In the genomic region with DNA sequence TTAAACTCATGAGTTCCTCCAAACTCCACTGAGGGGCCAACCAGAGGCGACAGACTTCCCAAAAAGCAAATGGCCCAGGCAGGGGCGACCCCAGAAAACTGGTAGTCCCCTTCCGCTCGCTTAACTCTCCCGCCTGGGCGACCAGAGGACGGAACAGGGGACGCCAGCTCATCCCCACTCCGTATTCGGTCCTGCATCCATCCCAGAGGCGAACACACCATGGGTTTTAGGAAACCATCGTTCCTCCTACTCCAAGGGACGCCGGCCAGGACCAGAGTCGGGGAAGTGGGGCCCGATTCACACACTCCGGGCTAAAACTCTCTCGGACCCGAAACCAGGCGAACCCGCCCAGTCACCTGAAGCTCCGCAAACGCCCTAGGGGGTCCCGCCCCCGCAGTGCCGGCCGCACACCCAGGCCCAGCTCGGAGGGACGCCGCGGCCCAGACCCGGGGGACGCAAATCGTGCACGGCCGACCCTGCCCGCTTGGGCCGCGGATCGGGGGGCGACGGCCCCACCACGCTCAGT, we compare ENCODE assay signal across 8 cellular contexts. TPM values are rescaled to one million over a fixed set of nuclear protein-coding genes. Genes with fewer than 3 reads are reported as not detected.
DNase-seq lines count a peak whose midpoint lies in the region; ATAC-seq and TF ChIP-seq lines count a peak whose summit lies in the region.

No MANE protein-coding gene starts in this region.

- H3K4me3 ChIP-seq in HUES64 (ENCODE audit: low read length) (peak overlapping the region; percentile 95), mucosa of descending colon (peak overlapping the region; percentile 95)

- H3K27ac ChIP-seq in HUES64 (ENCODE audit: low read depth, low read length): peak overlapping the region; percentile 95

- H3K27ac Mint-ChIP-seq in endothelial cell (ENCODE audit: unreplicated experiment): peak overlapping the region; percentile 93

- no peaks in the 10 kb centered on the region for H3K9me3 Mint-ChIP-seq in endothelial cell (ENCODE audit: unreplicated experiment)

- H3K36me3 ChIP-seq in HUES64 (ENCODE audit: insufficient read depth, low read length) (peaks cover 22% of the 10 kb centered on the region), mucosa of descending colon (ENCODE audit: low read depth) (no peaks in the 10 kb centered on the region)

- TF ChIP-seq CTCF in endothelial cell (IDR thresholded peaks at IDR 0.05; ENCODE audit: unreplicated experiment) (no peak), mucosa of descending colon (IDR thresholded peaks at IDR 0.05) (no peak)

- peak overlapping the region; percentile 98 for H3K4me3 Mint-ChIP-seq in endothelial cell (ENCODE audit: unreplicated experiment)

- ATAC-seq in GM21529 (IDR thresholded peaks at IDR 0.05; ENCODE audit: unreplicated experiment) (peak; percentile 43), mucosa of descending colon (peak; percentile 65)
- peak; percentile 40 for ATAC-seq in stimulated activated naive CD8-positive, alpha-beta T cell treated with anti-CD3 and anti-CD28 coated beads, Interleukin-15, Interleukin-2, amounts not matched to agents 100 U/mL and 50 U/mL, for 24 hours

- H3K9ac ChIP-seq in HUES64 (ENCODE audit: low read depth, low read length): peak overlapping the region; percentile 96

- H3K9me3 ChIP-seq in HUES64 (ENCODE audit: insufficient read depth, low read depth, low read length) (no peaks in the 10 kb centered on the region; the same call in 1 of the 2 replicates), mucosa of descending colon (no peaks in the 10 kb centered on the region)

- H3K27me3 Mint-ChIP-seq in endothelial cell (ENCODE audit: unreplicated experiment): peaks cover 5% of the 10 kb centered on the region

- WGBS in HUES64: under 1% methylated on average over 43 of the region's 43 CpGs

- peak; percentile 75 for DNase-seq in ELF-1 (ENCODE audit: low read depth, low spot score)
- DNase-seq in activated CD4-positive, alpha-beta T cell treated with anti-CD3 and anti-CD28 coated beads, Interleukin-2, amount 50 U/mL, for 48 hours: peak; percentile 32 to 43
- peak; percentile 21 for DNase-seq in endothelial cell (ENCODE audit: low spot score)
- DNase-seq in mucosa of descending colon: peak in 2 of 3 donors; percentile 26 to 63
- DNase-seq in stimulated activated naive CD8-positive, alpha-beta T cell treated with anti-CD3 and anti-CD28 coated beads, Interleukin-15, Interleukin-2, amounts not matched to agents 100 U/mL and 50 U/mL, for 24 hours: peak; percentile 49
- no peak for DNase-seq in SKM-1 treated with dmso at 0.1 percent for 144 hours (lab: John Stamatoyannopoulos, UW; ENCODE audit: unreplicated experiment)

- H3K27me3 ChIP-seq in HUES64 (ENCODE audit: insufficient read depth, low read length): no peaks in the 10 kb centered on the region

- H3K36me3 Mint-ChIP-seq in endothelial cell (ENCODE audit: low read depth, unreplicated experiment): peaks cover 16% of the 10 kb centered on the region

- intact Hi-C loops in mucosa of descending colon (cut with DNase I, micrococcal nuclease): no loop called here

- H3K4me1 Mint-ChIP-seq in endothelial cell (ENCODE audit: unreplicated experiment): peaks cover 38% of the 10 kb centered on the region

- H3K4me1 ChIP-seq in HUES64 (ENCODE audit: insufficient read depth, low read length) (peaks cover 22% of the 10 kb centered on the region), mucosa of descending colon (ENCODE audit: low read depth) (peaks cover 12% of the 10 kb centered on the region)

RNA-seq across cellular contexts. Expression of a gene that starts 0.5 kb away (rescaled TPM):
- 66.7 TPM for polyA plus RNA-seq in HUES64 (2013, experiment 1 of 2)
- polyA plus RNA-seq in HUES64 (2013, experiment 2 of 2): 58.1 TPM
- total RNA-seq in endothelial cell (ENCODE audit: unreplicated experiment): 43.5 TPM
- 10 to 100 TPM in 2 of 3 donors, 1 to 10 TPM in 1; 8.1 to 11.6 (median 11.0) TPM for total RNA-seq in mucosa of descending colon
